Comparison of ENCODE assay signal across 7 cellular contexts in the genomic region with DNA sequence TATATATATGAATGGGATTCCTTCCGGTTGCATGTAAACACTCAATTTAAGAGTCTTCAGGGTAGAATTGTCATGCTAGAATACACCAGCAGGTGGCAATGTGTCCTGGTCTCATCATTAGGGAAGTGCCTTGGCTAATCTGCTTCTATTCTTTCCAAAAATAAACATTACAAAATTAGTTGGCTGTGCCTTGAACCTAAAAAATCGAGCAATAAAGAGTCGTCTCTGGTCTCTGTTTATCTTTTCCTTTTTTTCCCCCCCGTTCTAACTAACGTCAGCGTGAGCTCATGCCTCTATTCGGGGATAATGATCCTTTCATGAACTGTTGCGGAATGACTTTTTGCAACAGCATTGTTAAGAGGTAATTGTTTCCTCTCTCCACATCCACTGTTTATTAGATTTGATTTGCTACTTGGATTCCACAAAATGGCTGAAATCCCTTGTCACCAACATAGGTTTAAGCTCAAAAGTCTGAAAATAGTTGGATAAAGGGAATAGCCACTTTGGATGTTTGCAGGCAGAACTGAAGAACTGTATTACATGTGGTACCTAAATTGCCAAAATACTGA. TPM values are rescaled to one million over a fixed set of nuclear protein-coding genes. Genes with fewer than 3 reads are reported as not detected.
A peak's percentile ranks its signal among the peaks of the same experiment; 100 is the strongest.
DNase-seq lines count a peak whose midpoint lies in the region; ATAC-seq and TF ChIP-seq lines count a peak whose summit lies in the region.

No MANE protein-coding gene starts in this region.

- H3K9me3 ChIP-seq in SJSA1 (replicated peaks) (no peaks in the 10 kb centered on the region), left ventricle myocardium inferior (replicated peaks) (no peaks in the 10 kb centered on the region), psoas muscle (no peaks in the 10 kb centered on the region)

- H3K4me1 ChIP-seq in SJSA1 (replicated peaks) (peaks cover 33% of the 10 kb centered on the region), left ventricle myocardium inferior (peaks cover 91% of the 10 kb centered on the region), psoas muscle (peaks cover 22% of the 10 kb centered on the region)

- H3K27ac ChIP-seq in SJSA1 (peak overlapping the region; percentile 83), angular gyrus (ENCODE audit: low read depth, low read length) (peak overlapping the region; percentile 90), left ventricle myocardium inferior (replicated peaks) (peak overlapping the region; percentile 98), psoas muscle (peak overlapping the region; percentile 98)

- DNase-seq in NCI-H1048 (lab: John Stamatoyannopoulos, UW) (peak; percentile 47), SJSA1 (ENCODE audit: low read depth in 1 of 2, low spot score in 2 of 2) (peak; percentile 57 to 79), left ventricle myocardium inferior (no peak), psoas muscle (no peak)

- WGBS in psoas muscle, 3 donors: 0 to 1% (median 1%) methylated on average over 8 of the region's 8 CpGs

- peak overlapping the region; percentile 95 for H3K4me3 ChIP-seq in SJSA1
- peak overlapping the region; percentile 92 for H3K4me3 ChIP-seq in left ventricle myocardium inferior
- peak overlapping the region; percentile 96 for H3K4me3 ChIP-seq in psoas muscle

- ATAC-seq in psoas muscle: peak; percentile 50 to 64 (median 56)
- ATAC-seq in GM21367 (IDR thresholded peaks at IDR 0.05; ENCODE audit: unreplicated experiment): no peak

- H3K36me3 ChIP-seq in SJSA1: peaks cover 12% of the 10 kb centered on the region
- H3K36me3 ChIP-seq in left ventricle myocardium inferior: peaks cover 11% of the 10 kb centered on the region
- H3K36me3 ChIP-seq in psoas muscle (ENCODE audit: insufficient read depth in 1 of 2, low read depth in 1 of 2): no peaks in the 10 kb centered on the region

- intact Hi-C loops in left ventricle myocardium inferior (cut with micrococcal nuclease): no loop called here
- intact Hi-C loops in psoas muscle (cut with DNase I): loop anchor here in 1 of 2 donors (5.0 kb wide), 2 partner anchors 67 to 97 kb away; no protein-coding TSS in a partner anchor

- H3K27me3 ChIP-seq in SJSA1 (replicated peaks) (no peaks in the 10 kb centered on the region), left ventricle myocardium inferior (ENCODE audit: low read depth) (no peaks in the 10 kb centered on the region), psoas muscle (ENCODE audit: insufficient read depth in 3 of 3, low read length in 2 of 3) (no peaks in the 10 kb centered on the region)

- peak; percentile 73 for TF ChIP-seq CTCF in GM12873 (IDR thresholded peaks at IDR 0.05; ENCODE audit: insufficient read depth, low read depth, low read length, missing control alignments)
- peak; percentile 78 for TF ChIP-seq CTCF in left ventricle myocardium inferior (IDR thresholded peaks at IDR 0.05; ENCODE audit: borderline replicate concordance)
- TF ChIP-seq CTCF in psoas muscle (IDR thresholded peaks at IDR 0.05): peak; percentile 72

RNA-seq across cellular contexts. Expression of a gene that starts 1.2 kb away (rescaled TPM):
- total RNA-seq in SJSA1 (2014; rRNA removed; shearing (Covaris generic)): 29.6 and 36.9 TPM in 2 replicates
- total RNA-seq in left ventricle myocardium inferior: 92.9 TPM
- total RNA-seq in psoas muscle: 100 to 1,000 TPM in 1 of 4 donors, 10 to 100 TPM in 3; 45.6 to 102 (median 76.1) TPM
- 10 to 100 TPM; 14.8 to 40.0 (median 15.7) TPM for polyA plus RNA-seq in psoas muscle

RNA-seq across cellular contexts. Expression of a gene that starts 9.9 kb away (rescaled TPM):
- 2.6 and 4.6 TPM in 2 replicates for total RNA-seq in SJSA1 (2014; rRNA removed; shearing (Covaris generic))
- total RNA-seq in left ventricle myocardium inferior (9.7 TPM), psoas muscle (1 to 10 TPM in 2 of 4 donors, under 1 TPM in 2; 0.53 to 2.5 (median 1.4) TPM)
- polyA plus RNA-seq in psoas muscle: under 1 TPM; 0.39 to 0.94 (median 0.48) TPM

Comparison
In these comparisons a context has a peak if more than half of its experiments do, and no peak if none do; other contexts are left out.
1. DNase-seq: peak in NCI-H1048 (single experiment) and SJSA1 (2 of 2); none in left ventricle myocardium inferior (single experiment) and psoas muscle (0 of 2).
2. Peak in every context shown above with its lines, with median percentiles within 50 percentile points of each other: CTCF ChIP-seq, H3K27ac ChIP-seq and H3K4me3 ChIP-seq.